Comparison of ENCODE assay signal across 1 cellular context in the genomic region with DNA sequence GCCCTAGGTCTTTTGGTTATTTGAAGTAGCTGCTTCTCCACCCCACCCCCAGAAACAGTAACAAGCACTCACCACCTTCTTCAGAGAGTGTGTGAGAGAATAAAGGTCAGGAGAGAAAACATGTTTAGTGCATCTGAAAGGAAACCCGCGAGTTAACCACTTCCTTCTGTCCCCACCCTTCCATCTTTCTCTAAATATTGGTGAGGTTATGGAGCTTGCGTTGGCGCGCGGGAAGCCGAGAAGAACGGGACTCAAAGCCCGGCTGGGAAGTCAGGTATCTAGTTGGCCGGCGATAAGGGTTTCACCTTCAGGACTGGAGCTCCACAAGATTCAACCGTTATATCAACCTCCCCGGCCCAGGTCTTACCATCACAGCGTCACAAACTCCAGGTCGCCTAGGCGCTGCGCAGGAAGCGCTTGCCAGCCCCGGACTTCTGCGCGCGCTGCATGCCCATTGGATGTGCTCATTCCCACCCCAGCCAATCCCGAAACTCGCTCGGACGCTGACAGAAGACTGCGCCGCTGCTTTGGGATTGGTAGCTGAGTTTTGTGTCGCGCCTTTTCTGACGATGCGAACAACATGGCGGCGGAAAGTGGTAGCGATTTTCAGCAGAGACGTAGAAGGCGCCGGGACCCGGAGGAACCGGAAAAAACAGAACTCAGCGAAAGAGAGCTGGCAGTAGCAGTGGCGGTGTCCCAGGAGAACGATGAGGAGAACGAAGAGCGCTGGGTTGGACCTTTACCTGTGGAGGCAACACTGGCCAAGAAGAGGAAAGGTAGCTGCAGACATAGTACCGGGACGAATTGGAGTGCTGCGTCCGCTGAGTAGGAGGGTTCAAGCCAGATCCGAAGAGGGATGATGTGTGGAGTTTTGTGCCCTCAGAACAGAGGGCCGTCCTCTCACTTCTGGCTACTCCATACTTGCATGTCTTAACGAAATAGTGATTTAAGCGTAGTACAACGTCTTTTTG.
TF ChIP-seq lines count a peak whose summit lies in the region.

A gene with protein sequence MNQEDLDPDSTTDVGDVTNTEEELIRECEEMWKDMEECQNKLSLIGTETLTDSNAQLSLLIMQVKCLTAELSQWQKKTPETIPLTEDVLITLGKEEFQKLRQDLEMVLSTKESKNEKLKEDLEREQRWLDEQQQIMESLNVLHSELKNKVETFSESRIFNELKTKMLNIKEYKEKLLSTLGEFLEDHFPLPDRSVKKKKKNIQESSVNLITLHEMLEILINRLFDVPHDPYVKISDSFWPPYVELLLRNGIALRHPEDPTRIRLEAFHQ (minus strand): TSS at position 438 of the 971 bp plus-strand sequence. CDS start 8,261 bp downstream, outside the sequence.
A gene (plus strand): TSS at position 566 of the 971 bp plus-strand sequence. CDS start 15 bp downstream, at position 581.

TF ChIP-seq in K562, 482 proteins besides CTCF, POLR2A, EP300 and RAD21 (continued from another document and continues in another):
- TF ChIP-seq, protein P1, sequence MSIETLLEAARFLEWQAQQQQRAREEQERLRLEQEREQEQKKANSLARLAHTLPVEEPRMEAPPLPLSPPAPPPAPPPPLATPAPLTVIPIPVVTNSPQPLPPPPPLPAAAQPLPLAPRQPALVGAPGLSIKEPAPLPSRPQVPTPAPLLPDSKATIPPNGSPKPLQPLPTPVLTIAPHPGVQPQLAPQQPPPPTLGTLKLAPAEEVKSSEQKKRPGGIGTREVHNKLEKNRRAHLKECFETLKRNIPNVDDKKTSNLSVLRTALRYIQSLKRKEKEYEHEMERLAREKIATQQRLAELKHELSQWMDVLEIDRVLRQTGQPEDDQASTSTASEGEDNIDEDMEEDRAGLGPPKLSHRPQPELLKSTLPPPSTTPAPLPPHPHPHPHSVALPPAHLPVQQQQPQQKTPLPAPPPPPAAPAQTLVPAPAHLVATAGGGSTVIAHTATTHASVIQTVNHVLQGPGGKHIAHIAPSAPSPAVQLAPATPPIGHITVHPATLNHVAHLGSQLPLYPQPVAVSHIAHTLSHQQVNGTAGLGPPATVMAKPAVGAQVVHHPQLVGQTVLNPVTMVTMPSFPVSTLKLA (conservative IDR thresholded peaks at IDR 0.05): peak; percentile 70 to 85
- TF ChIP-seq, protein P2, sequence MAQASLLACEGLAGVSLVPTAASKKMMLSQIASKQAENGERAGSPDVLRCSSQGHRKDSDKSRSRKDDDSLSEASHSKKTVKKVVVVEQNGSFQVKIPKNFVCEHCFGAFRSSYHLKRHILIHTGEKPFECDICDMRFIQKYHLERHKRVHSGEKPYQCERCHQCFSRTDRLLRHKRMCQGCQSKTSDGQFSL (CRISPR knock-in tag; IDR thresholded peaks at IDR 0.05): no peak
- TF ChIP-seq, protein P2 (tag; IDR thresholded peaks at IDR 0.05): no peak
- TF ChIP-seq HMG20B (CRISPR knock-in tag; IDR thresholded peaks at IDR 0.05) (no peak), NFYB (IDR thresholded peaks at IDR 0.05; ENCODE audit: extremely low read depth, insufficient read length) (peak; percentile 94), MYC (IDR thresholded peaks at IDR 0.05; ENCODE audit: low read depth, low read length) (peak; percentile 71), MYC (CRISPR knock-in tag; IDR thresholded peaks at IDR 0.05; ENCODE audit: borderline replicate concordance, low read depth) (no peak), ZC3H11A (IDR thresholded peaks at IDR 0.05; ENCODE audit: low read depth, low read length) (peak; percentile 63; the same call in 1 of the 2 replicates), SUPT5H (IDR thresholded peaks at IDR 0.05) (peak; percentile 93), SMARCB1 (IDR thresholded peaks at IDR 0.05; ENCODE audit: insufficient read length, low read depth) (no peak), SRSF3 (IDR thresholded peaks at IDR 0.05; ENCODE audit: insufficient read depth, low read length) (no peak), ZNF311 (CRISPR knock-in tag; IDR thresholded peaks at IDR 0.05) (no peak), RFX5 (IDR thresholded peaks at IDR 0.05; ENCODE audit: low read depth, low read length) (0 out of 2 replicates have a peak, but pooled peaks have one; percentile 60), DPF2 (IDR thresholded peaks at IDR 0.05) (no peak), MXI1 (IDR thresholded peaks at IDR 0.05; ENCODE audit: low read depth, low read length) (0 out of 2 replicates have a peak, but pooled peaks have one; percentile 36), MBD2 (IDR thresholded peaks at IDR 0.05; ENCODE audit: borderline replicate concordance, low read depth) (peak; percentile 95), NFRKB (IDR thresholded peaks at IDR 0.05; ENCODE audit: low read depth) (peak; percentile 99), C11orf30 (IDR thresholded peaks at IDR 0.05; ENCODE audit: low read depth) (peak; percentile 100), TEAD4 (IDR thresholded peaks at IDR 0.05; ENCODE audit: low read length) (peak; percentile 26; the same call in 1 of the 2 replicates), TEAD4 (CRISPR knock-in tag; IDR thresholded peaks at IDR 0.05; ENCODE audit: borderline replicate concordance) (no peak), HDAC1 (IDR thresholded peaks at IDR 0.05) (peak in 1 of 2 experiments; percentile 69; a peak in 2 of 4 replicates), ZNF253 (CRISPR knock-in tag; conservative IDR thresholded peaks at IDR 0.05) (no peak), ZKSCAN1 (IDR thresholded peaks at IDR 0.05; ENCODE audit: low read depth, low read length) (0 out of 2 replicates have a peak, but pooled peaks have one; percentile 35), KAT7 (CRISPR knock-in tag; IDR thresholded peaks at IDR 0.05; ENCODE audit: borderline replicate concordance) (peak; percentile 84; the same call in 1 of the 2 replicates), RBFOX2 (IDR thresholded peaks at IDR 0.05; ENCODE audit: low read depth, low read length) (peak; percentile 94), PTRF (tag; IDR thresholded peaks at IDR 0.05) (no peak), ZBED1 (IDR thresholded peaks at IDR 0.05) (no peak), FOXM1 (IDR thresholded peaks at IDR 0.05; ENCODE audit: low read depth) (peak; percentile 74; the same call in 1 of the 2 replicates), FOXM1 (CRISPR knock-in tag; IDR thresholded peaks at IDR 0.05; ENCODE audit: low read depth) (no peak)
- TF ChIP-seq, protein P3, sequence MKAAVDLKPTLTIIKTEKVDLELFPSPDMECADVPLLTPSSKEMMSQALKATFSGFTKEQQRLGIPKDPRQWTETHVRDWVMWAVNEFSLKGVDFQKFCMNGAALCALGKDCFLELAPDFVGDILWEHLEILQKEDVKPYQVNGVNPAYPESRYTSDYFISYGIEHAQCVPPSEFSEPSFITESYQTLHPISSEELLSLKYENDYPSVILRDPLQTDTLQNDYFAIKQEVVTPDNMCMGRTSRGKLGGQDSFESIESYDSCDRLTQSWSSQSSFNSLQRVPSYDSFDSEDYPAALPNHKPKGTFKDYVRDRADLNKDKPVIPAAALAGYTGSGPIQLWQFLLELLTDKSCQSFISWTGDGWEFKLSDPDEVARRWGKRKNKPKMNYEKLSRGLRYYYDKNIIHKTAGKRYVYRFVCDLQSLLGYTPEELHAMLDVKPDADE (conservative IDR thresholded peaks at IDR 0.05; ENCODE audit: control insufficient read depth, low read depth, low read length): peak; percentile 38; the same call in 1 of the 2 replicates
- TF ChIP-seq, protein P4, sequence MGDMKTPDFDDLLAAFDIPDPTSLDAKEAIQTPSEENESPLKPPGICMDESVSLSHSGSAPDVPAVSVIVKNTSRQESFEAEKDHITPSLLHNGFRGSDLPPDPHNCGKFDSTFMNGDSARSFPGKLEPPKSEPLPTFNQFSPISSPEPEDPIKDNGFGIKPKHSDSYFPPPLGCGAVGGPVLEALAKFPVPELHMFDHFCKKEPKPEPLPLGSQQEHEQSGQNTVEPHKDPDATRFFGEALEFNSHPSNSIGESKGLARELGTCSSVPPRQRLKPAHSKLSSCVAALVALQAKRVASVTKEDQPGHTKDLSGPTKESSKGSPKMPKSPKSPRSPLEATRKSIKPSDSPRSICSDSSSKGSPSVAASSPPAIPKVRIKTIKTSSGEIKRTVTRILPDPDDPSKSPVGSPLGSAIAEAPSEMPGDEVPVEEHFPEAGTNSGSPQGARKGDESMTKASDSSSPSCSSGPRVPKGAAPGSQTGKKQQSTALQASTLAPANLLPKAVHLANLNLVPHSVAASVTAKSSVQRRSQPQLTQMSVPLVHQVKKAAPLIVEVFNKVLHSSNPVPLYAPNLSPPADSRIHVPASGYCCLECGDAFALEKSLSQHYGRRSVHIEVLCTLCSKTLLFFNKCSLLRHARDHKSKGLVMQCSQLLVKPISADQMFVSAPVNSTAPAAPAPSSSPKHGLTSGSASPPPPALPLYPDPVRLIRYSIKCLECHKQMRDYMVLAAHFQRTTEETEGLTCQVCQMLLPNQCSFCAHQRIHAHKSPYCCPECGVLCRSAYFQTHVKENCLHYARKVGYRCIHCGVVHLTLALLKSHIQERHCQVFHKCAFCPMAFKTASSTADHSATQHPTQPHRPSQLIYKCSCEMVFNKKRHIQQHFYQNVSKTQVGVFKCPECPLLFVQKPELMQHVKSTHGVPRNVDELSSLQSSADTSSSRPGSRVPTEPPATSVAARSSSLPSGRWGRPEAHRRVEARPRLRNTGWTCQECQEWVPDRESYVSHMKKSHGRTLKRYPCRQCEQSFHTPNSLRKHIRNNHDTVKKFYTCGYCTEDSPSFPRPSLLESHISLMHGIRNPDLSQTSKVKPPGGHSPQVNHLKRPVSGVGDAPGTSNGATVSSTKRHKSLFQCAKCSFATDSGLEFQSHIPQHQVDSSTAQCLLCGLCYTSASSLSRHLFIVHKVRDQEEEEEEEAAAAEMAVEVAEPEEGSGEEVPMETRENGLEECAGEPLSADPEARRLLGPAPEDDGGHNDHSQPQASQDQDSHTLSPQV (IDR thresholded peaks at IDR 0.05): no peak
- TF ChIP-seq, protein P5, sequence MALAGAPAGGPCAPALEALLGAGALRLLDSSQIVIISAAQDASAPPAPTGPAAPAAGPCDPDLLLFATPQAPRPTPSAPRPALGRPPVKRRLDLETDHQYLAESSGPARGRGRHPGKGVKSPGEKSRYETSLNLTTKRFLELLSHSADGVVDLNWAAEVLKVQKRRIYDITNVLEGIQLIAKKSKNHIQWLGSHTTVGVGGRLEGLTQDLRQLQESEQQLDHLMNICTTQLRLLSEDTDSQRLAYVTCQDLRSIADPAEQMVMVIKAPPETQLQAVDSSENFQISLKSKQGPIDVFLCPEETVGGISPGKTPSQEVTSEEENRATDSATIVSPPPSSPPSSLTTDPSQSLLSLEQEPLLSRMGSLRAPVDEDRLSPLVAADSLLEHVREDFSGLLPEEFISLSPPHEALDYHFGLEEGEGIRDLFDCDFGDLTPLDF (CRISPR knock-in tag; IDR thresholded peaks at IDR 0.05): peak; percentile 99
- TF ChIP-seq, protein P6, sequence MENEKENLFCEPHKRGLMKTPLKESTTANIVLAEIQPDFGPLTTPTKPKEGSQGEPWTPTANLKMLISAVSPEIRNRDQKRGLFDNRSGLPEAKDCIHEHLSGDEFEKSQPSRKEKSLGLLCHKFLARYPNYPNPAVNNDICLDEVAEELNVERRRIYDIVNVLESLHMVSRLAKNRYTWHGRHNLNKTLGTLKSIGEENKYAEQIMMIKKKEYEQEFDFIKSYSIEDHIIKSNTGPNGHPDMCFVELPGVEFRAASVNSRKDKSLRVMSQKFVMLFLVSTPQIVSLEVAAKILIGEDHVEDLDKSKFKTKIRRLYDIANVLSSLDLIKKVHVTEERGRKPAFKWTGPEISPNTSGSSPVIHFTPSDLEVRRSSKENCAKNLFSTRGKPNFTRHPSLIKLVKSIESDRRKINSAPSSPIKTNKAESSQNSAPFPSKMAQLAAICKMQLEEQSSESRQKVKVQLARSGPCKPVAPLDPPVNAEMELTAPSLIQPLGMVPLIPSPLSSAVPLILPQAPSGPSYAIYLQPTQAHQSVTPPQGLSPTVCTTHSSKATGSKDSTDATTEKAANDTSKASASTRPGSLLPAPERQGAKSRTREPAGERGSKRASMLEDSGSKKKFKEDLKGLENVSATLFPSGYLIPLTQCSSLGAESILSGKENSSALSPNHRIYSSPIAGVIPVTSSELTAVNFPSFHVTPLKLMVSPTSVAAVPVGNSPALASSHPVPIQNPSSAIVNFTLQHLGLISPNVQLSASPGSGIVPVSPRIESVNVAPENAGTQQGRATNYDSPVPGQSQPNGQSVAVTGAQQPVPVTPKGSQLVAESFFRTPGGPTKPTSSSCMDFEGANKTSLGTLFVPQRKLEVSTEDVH (IDR thresholded peaks at IDR 0.05; ENCODE audit: low read depth, partially characterized antibody): peak; percentile 83
- TF ChIP-seq, protein P7, sequence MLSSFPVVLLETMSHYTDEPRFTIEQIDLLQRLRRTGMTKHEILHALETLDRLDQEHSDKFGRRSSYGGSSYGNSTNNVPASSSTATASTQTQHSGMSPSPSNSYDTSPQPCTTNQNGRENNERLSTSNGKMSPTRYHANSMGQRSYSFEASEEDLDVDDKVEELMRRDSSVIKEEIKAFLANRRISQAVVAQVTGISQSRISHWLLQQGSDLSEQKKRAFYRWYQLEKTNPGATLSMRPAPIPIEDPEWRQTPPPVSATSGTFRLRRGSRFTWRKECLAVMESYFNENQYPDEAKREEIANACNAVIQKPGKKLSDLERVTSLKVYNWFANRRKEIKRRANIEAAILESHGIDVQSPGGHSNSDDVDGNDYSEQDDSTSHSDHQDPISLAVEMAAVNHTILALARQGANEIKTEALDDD (IDR thresholded peaks at IDR 0.05): peak; percentile 62; the same call in 1 of the 2 replicates
- TF ChIP-seq, protein P8, sequence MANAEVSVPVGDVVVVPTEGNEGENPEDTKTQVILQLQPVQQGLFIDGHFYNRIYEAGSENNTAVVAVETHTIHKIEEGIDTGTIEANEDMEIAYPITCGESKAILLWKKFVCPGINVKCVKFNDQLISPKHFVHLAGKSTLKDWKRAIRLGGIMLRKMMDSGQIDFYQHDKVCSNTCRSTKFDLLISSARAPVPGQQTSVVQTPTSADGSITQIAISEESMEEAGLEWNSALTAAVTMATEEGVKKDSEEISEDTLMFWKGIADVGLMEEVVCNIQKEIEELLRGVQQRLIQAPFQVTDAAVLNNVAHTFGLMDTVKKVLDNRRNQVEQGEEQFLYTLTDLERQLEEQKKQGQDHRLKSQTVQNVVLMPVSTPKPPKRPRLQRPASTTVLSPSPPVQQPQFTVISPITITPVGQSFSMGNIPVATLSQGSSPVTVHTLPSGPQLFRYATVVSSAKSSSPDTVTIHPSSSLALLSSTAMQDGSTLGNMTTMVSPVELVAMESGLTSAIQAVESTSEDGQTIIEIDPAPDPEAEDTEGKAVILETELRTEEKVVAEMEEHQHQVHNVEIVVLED (CRISPR knock-in tag; IDR thresholded peaks at IDR 0.05): peak; percentile 47
- TF ChIP-seq, protein P9, sequence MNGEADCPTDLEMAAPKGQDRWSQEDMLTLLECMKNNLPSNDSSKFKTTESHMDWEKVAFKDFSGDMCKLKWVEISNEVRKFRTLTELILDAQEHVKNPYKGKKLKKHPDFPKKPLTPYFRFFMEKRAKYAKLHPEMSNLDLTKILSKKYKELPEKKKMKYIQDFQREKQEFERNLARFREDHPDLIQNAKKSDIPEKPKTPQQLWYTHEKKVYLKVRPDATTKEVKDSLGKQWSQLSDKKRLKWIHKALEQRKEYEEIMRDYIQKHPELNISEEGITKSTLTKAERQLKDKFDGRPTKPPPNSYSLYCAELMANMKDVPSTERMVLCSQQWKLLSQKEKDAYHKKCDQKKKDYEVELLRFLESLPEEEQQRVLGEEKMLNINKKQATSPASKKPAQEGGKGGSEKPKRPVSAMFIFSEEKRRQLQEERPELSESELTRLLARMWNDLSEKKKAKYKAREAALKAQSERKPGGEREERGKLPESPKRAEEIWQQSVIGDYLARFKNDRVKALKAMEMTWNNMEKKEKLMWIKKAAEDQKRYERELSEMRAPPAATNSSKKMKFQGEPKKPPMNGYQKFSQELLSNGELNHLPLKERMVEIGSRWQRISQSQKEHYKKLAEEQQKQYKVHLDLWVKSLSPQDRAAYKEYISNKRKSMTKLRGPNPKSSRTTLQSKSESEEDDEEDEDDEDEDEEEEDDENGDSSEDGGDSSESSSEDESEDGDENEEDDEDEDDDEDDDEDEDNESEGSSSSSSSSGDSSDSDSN (IDR thresholded peaks at IDR 0.05; ENCODE audit: borderline replicate concordance in 1 of 2, low read depth in 2 of 2, low read length in 2 of 2): 0 out of 4 replicates have a peak, but pooled peaks of 1 of the 2 experiments have one; percentile 51
